ENCODE assay signal across 2 cellular contexts in the genomic region with DNA sequence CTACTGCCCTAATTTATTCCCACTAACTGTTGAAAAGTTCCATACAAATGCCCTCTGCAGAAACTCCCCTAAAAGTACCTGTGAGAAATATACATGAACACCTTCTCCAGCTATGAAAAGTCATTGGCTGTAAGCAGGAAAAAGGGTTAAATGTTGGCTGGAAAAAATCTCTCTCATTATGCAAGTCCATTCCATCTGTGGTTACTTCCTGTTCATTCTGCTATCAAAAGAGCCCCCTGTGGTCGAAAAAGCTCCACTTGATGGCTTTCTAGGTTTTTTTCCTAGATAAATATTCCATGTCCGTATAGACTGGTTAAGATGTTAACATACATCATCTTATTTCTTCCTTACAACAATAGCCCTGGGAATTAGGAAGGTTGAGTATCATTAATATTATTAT.
A peak's percentile ranks its signal among the peaks of the same experiment; 100 is the strongest.
TF ChIP-seq lines count a peak whose summit lies in the region.

No MANE protein-coding gene starts in this region.

TF ChIP-seq in HepG2, 621 proteins besides CTCF, POLR2A, EP300 and RAD21 (continued from another document and continues in another):
- TF ChIP-seq HOXD1 (CRISPR knock-in tag; IDR thresholded peaks at IDR 0.05) (no peak), BRD4 (CRISPR knock-in tag; IDR thresholded peaks at IDR 0.05) (no peak), ZNF652 (CRISPR knock-in tag; IDR thresholded peaks at IDR 0.05; ENCODE audit: borderline replicate concordance, low read depth) (peak; percentile 74; the same call in 1 of the 2 replicates), E2F1 (CRISPR knock-in tag; IDR thresholded peaks at IDR 0.05) (no peak), ARID5B (CRISPR knock-in tag; IDR thresholded peaks at IDR 0.05) (no peak), TRIM22 (IDR thresholded peaks at IDR 0.05) (no peak), SUZ12 (IDR thresholded peaks at IDR 0.05; ENCODE audit: low read depth, low read length) (no peak), ZNF274 (CRISPR knock-in tag; IDR thresholded peaks at IDR 0.05) (no peak), SMAD3 (CRISPR knock-in tag; IDR thresholded peaks at IDR 0.05) (no peak), BCL6 (CRISPR knock-in tag; IDR thresholded peaks at IDR 0.05) (peak; percentile 92), ZNF75D (CRISPR knock-in tag; IDR thresholded peaks at IDR 0.05; ENCODE audit: borderline replicate concordance) (no peak)
- TF ChIP-seq, protein P1, sequence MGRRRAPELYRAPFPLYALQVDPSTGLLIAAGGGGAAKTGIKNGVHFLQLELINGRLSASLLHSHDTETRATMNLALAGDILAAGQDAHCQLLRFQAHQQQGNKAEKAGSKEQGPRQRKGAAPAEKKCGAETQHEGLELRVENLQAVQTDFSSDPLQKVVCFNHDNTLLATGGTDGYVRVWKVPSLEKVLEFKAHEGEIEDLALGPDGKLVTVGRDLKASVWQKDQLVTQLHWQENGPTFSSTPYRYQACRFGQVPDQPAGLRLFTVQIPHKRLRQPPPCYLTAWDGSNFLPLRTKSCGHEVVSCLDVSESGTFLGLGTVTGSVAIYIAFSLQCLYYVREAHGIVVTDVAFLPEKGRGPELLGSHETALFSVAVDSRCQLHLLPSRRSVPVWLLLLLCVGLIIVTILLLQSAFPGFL (CRISPR knock-in tag; IDR thresholded peaks at IDR 0.05): no peak
- TF ChIP-seq, protein P2, sequence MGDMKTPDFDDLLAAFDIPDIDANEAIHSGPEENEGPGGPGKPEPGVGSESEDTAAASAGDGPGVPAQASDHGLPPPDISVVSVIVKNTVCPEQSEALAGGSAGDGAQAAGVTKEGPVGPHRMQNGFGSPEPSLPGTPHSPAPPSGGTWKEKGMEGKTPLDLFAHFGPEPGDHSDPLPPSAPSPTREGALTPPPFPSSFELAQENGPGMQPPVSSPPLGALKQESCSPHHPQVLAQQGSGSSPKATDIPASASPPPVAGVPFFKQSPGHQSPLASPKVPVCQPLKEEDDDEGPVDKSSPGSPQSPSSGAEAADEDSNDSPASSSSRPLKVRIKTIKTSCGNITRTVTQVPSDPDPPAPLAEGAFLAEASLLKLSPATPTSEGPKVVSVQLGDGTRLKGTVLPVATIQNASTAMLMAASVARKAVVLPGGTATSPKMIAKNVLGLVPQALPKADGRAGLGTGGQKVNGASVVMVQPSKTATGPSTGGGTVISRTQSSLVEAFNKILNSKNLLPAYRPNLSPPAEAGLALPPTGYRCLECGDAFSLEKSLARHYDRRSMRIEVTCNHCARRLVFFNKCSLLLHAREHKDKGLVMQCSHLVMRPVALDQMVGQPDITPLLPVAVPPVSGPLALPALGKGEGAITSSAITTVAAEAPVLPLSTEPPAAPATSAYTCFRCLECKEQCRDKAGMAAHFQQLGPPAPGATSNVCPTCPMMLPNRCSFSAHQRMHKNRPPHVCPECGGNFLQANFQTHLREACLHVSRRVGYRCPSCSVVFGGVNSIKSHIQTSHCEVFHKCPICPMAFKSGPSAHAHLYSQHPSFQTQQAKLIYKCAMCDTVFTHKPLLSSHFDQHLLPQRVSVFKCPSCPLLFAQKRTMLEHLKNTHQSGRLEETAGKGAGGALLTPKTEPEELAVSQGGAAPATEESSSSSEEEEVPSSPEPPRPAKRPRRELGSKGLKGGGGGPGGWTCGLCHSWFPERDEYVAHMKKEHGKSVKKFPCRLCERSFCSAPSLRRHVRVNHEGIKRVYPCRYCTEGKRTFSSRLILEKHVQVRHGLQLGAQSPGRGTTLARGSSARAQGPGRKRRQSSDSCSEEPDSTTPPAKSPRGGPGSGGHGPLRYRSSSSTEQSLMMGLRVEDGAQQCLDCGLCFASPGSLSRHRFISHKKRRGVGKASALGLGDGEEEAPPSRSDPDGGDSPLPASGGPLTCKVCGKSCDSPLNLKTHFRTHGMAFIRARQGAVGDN (CRISPR knock-in tag; IDR thresholded peaks at IDR 0.05): no peak

TF ChIP-seq in WTC11, 78 proteins besides CTCF, POLR2A, EP300 and RAD21:
- TF ChIP-seq, protein P3, sequence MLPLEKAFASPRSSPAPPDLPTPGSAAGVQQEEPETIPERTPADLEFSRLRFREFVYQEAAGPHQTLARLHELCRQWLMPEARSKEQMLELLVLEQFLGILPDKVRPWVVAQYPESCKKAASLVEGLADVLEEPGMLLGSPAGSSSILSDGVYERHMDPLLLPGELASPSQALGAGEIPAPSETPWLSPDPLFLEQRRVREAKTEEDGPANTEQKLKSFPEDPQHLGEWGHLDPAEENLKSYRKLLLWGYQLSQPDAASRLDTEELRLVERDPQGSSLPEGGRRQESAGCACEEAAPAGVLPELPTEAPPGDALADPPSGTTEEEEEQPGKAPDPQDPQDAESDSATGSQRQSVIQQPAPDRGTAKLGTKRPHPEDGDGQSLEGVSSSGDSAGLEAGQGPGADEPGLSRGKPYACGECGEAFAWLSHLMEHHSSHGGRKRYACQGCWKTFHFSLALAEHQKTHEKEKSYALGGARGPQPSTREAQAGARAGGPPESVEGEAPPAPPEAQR (CRISPR knock-in tag; IDR thresholded peaks at IDR 0.05): no peak
- TF ChIP-seq, protein P4, sequence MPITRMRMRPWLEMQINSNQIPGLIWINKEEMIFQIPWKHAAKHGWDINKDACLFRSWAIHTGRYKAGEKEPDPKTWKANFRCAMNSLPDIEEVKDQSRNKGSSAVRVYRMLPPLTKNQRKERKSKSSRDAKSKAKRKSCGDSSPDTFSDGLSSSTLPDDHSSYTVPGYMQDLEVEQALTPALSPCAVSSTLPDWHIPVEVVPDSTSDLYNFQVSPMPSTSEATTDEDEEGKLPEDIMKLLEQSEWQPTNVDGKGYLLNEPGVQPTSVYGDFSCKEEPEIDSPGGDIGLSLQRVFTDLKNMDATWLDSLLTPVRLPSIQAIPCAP (CRISPR knock-in tag; IDR thresholded peaks at IDR 0.05): no peak
- TF ChIP-seq OVOL2 (CRISPR knock-in tag; IDR thresholded peaks at IDR 0.05; ENCODE audit: borderline replicate concordance) (no peak), ARID4B (CRISPR knock-in tag; IDR thresholded peaks at IDR 0.05; ENCODE audit: borderline replicate concordance) (no peak), ZNF671 (CRISPR knock-in tag; IDR thresholded peaks at IDR 0.05) (no peak), CBFB (CRISPR knock-in tag; IDR thresholded peaks at IDR 0.05; ENCODE audit: low read depth) (no peak), MXD4 (CRISPR knock-in tag; IDR thresholded peaks at IDR 0.05; ENCODE audit: borderline replicate concordance) (no peak), STAT6 (CRISPR knock-in tag; conservative IDR thresholded peaks at IDR 0.05; ENCODE audit: low read depth) (no peak), ZNF121 (CRISPR knock-in tag; IDR thresholded peaks at IDR 0.05) (no peak), ZNF317 (CRISPR knock-in tag; IDR thresholded peaks at IDR 0.05; ENCODE audit: borderline replicate concordance, low read depth) (no peak), ATF1 (CRISPR knock-in tag; IDR thresholded peaks at IDR 0.05) (no peak), HMGA2 (CRISPR knock-in tag; IDR thresholded peaks at IDR 0.05) (no peak), ZNF138 (CRISPR knock-in tag; conservative IDR thresholded peaks at IDR 0.05) (no peak), IRF2 (CRISPR knock-in tag; IDR thresholded peaks at IDR 0.05; ENCODE audit: borderline replicate concordance, low read depth) (no peak), NR1H2 (CRISPR knock-in tag; IDR thresholded peaks at IDR 0.05) (no peak), SMAD4 (CRISPR knock-in tag; IDR thresholded peaks at IDR 0.05) (no peak)
- TF ChIP-seq, protein P5, sequence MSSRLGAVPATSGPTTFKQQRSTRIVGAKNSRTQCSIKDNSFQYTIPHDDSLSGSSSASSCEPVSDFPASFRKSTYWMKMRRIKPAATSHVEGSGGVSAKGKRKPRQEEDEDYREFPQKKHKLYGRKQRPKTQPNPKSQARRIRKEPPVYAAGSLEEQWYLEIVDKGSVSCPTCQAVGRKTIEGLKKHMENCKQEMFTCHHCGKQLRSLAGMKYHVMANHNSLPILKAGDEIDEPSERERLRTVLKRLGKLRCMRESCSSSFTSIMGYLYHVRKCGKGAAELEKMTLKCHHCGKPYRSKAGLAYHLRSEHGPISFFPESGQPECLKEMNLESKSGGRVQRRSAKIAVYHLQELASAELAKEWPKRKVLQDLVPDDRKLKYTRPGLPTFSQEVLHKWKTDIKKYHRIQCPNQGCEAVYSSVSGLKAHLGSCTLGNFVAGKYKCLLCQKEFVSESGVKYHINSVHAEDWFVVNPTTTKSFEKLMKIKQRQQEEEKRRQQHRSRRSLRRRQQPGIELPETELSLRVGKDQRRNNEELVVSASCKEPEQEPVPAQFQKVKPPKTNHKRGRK (CRISPR knock-in tag; IDR thresholded peaks at IDR 0.05; ENCODE audit: borderline replicate concordance): no peak
